ENCODE assay signal across 8 cellular contexts in the genomic region with DNA sequence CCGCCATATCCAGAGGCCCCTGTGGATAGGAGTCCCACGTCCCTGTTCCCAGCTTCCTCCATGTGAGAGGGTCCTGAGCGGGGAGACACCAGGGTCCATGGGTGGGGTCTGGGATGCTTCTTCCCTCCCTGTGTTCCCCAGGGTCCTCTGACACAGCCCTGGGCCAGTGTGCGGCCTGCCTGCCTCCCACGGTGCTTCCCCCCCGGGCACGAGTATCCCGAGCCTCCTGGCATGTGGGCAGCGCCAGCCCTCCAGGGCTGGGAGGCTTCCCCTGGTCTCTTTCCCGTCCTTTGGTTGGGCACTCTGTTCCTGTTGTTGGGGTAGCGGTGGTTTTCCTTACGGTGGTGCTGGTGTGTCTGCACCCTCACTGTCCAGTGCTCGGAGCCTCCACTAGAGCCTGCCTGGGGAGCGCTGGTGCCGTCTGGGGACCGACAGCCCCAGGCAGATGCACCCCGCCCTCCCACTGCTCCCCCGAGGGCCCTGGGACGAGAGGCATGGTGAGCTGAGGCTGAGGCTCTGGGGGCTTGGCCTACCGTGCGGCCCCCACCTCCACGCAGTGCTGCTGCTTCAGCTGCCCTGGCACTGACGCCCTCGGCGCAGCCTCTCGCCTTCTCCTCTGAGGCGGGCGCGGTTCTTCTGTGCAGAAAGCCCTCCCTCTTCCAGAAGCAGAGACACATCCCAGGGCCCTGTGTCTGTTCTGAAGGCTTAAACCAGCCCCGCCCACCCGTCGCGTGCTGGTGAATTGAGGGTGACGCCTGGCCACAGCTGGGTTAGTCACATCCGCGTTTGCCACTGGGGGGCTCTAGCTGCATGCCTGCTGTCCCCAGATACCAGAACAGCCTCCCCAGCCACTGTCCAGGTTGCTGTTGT. TPM values are rescaled to one million over a fixed set of nuclear protein-coding genes. Genes with fewer than 3 reads are reported as not detected.
DNase-seq lines count a peak whose midpoint lies in the region; ATAC-seq and TF ChIP-seq lines count a peak whose summit lies in the region.

No MANE protein-coding gene starts in this region.

- intact Hi-C loops in left lung (cut with DNase I) = no loop called here

- DNase-seq in GM03348 (ENCODE audit: low spot score) (peak; percentile 93), fibroblast of peridontal ligament (ENCODE audit: extremely low read depth) (peak; percentile 59), skeletal muscle cell (ENCODE audit: low read depth) (peak; percentile 40), left lung (no peak), HK-2 (ENCODE audit: unreplicated experiment) (no peak)
- DNase-seq in stimulated activated naive CD4-positive, alpha-beta T cell (lab: John Stamatoyannopoulos, UW) = no peak

- no peaks in the 10 kb centered on the region for H4K20me1 ChIP-seq in OCI-LY1 (ENCODE audit: insufficient read depth, low read length)

- no peaks in the 10 kb centered on the region for H3K9me3 ChIP-seq in OCI-LY1 (ENCODE audit: low read length)
- no peaks in the 10 kb centered on the region for H3K9me3 ChIP-seq in left lung

- ATAC-seq in left lung = no peak
- no peak for ATAC-seq in GM18505 (IDR thresholded peaks at IDR 0.05; ENCODE audit: unreplicated experiment)

- no peaks in the 10 kb centered on the region for H3K79me2 ChIP-seq in OCI-LY1 (ENCODE audit: insufficient read depth, low read length)

- H3K27me3 ChIP-seq in OCI-LY1 (ENCODE audit: insufficient read depth, low read length) = no peaks in the 10 kb centered on the region
- no peaks in the 10 kb centered on the region for H3K27me3 ChIP-seq in left lung

- no peaks in the 10 kb centered on the region for H3K9me2 ChIP-seq in OCI-LY1 (ENCODE audit: low read depth, low read length)

- H3K27ac ChIP-seq in OCI-LY1 (ENCODE audit: low read depth, low read length, poor library complexity, severe bottlenecking) (no peak overlapping the region), left lung (peak overlapping the region in 1 of 2 donors; percentile 41)

- H2AFZ ChIP-seq in OCI-LY1 (ENCODE audit: low read length) = no peak overlapping the region

- no peak for TF ChIP-seq POLR2A in GM18505 (IDR thresholded peaks at IDR 0.05; ENCODE audit: borderline replicate concordance, extremely low read depth, insufficient read depth, insufficient read length)

- H3K4me3 ChIP-seq in OCI-LY1 (ENCODE audit: low read depth, low read length, poor library complexity, severe bottlenecking) = no peak overlapping the region
- H3K4me3 ChIP-seq in skeletal muscle cell (ENCODE audit: low read depth, low read length) = no peak overlapping the region
- H3K4me3 ChIP-seq in left lung = no peak overlapping the region

- H3K36me3 ChIP-seq in OCI-LY1 (ENCODE audit: insufficient read depth, low read length) (peaks cover 14% of the 10 kb centered on the region), left lung (peaks cover 0 to 92% of the 10 kb centered on the region in 2 donors)

- no peak overlapping the region for H3K4me2 ChIP-seq in OCI-LY1 (ENCODE audit: low read length)

- H3K4me1 ChIP-seq in OCI-LY1 (ENCODE audit: insufficient read depth, low read length, severe bottlenecking) (peaks cover 3% of the 10 kb centered on the region), left lung (peaks cover 0 to 17% of the 10 kb centered on the region in 2 donors)

- TF ChIP-seq CTCF in OCI-LY1 (IDR thresholded peaks at IDR 0.05; ENCODE audit: low read length) (peak; percentile 48), left lung (IDR thresholded peaks at IDR 0.05) (no peak)

- H3F3A ChIP-seq in OCI-LY1 (ENCODE audit: insufficient read depth, low read length) = no peaks in the 10 kb centered on the region

- H3K9ac ChIP-seq in OCI-LY1 (ENCODE audit: low read length) = no peak overlapping the region

RNA-seq across cellular contexts. Expression of gene PLEKHJ1, which starts 27.9 kb away (rescaled TPM):
- 10 to 100 TPM; 61.1 to 74.4 TPM for total RNA-seq in left lung

RNA-seq across cellular contexts. Expression of gene SF3A2, which starts 28.4 kb away (rescaled TPM):
- total RNA-seq in left lung = 10 to 100 TPM; 50.1 to 57.8 TPM

RNA-seq across cellular contexts. Expression of gene AMH, which starts 40.9 kb away (rescaled TPM):
- total RNA-seq in left lung = 1 to 10 TPM; 1.1 TPM

RNA-seq across cellular contexts. Expression of gene DOT1L, which starts 44.5 kb away (rescaled TPM):
- 10 to 100 TPM; 28.9 to 43.0 TPM for total RNA-seq in left lung

RNA-seq across cellular contexts. Expression of gene JSRP1, which starts 48.0 kb away (rescaled TPM):
- total RNA-seq in left lung = 1 to 10 TPM in 1 of 2 donors, under 1 TPM in 1; 0.65 to 1.1 TPM

Comparison
In these comparisons a context has a peak if more than half of its experiments do, and no peak if none do; other contexts are left out.
1. DNase-seq: peak in GM03348 (single experiment), fibroblast of peridontal ligament (single experiment) and skeletal muscle cell (single experiment); none in left lung (0 of 2), stimulated activated naive CD4-positive, alpha-beta T cell (0 of 6) and HK-2 (single experiment).